ENCODE assay signal across 21 cellular contexts in the genomic region with DNA sequence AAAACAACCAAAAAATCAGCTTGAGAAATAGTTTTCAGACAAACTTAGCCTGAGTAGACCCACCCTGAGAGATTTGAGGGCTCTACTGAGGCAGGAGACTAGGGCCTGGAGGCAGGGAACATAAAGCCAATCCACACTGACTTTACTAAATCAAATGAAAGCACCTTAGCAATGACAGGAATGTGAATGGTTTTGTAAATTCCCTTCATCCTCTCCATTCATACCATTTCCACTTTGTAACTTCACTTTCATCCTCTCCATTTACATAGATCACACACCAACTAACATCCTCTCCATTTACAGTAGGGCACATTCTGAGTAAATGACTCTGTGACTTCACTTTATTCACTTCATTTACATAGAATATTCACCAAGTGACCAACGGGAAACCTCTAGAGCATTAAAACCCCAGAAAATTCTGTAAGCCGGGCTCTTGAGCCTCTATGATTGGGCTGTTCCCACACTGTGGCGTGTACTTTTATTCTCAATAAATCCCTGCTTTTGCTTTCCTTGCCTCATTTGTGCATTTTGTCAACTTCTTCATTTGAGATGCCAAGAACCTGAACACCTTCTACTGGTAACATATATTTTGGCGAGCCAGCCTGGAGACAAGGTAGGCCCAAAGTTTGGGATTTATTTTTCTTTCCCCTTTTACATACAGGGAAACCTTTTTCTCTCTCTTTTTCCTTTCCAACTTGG.
DNase-seq lines count a peak whose midpoint lies in the region; ATAC-seq and TF ChIP-seq lines count a peak whose summit lies in the region.
"Had no signal": no experiment of that assay in that cellular context is flagged by ENCODE, and none has a peak within 500 bp of the region (broad histone marks: within the 10 kb centered on the region; RNA-seq: fewer than 3 reads in every experiment).

No MANE protein-coding gene starts in this region.

- peak overlapping the region; percentile 37 for H3K27ac ChIP-seq in iPS DF 6.9 (ENCODE audit: low read length)
- H3K27ac ChIP-seq: KMS-11, prostate gland, thyroid gland had no signal

- no peaks in the 10 kb centered on the region for H3K9me3 ChIP-seq in adipocyte (ENCODE audit: control insufficient read depth, low read length)
- no peaks in the 10 kb centered on the region for H3K9me3 ChIP-seq in iPS DF 6.9 (ENCODE audit: control insufficient read depth, insufficient read depth, low read length)
- H3K9me3 ChIP-seq: prostate gland, spleen, thyroid gland had no signal

- DNase-seq in EH (ENCODE audit: low read depth): peak; percentile 35
- DNase-seq in adipocyte (ENCODE audit: low read depth): peak; percentile 24
- DNase-seq in iPS DF 6.9 (ENCODE audit: low read depth, low spot score): peak; percentile 66
- DNase-seq in osteocyte (ENCODE audit: extremely low spot score, unreplicated experiment): no peak
- DNase-seq in COLO829 (ENCODE audit: low spot score): no peak
- DNase-seq in stimulated activated CD4-positive, alpha-beta T cell treated with anti-CD3 and anti-CD28 coated beads, Interleukin-1b, Interleukin-23, amount 100 ng/mL, for 48 hours: no peak
- DNase-seq in activated CD4-positive, alpha-beta T cell treated with anti-CD3 and anti-CD28 coated beads, Interleukin-2, amount 10 ng/mL, durations not matched to agents 24 days and 14 days: no peak
- DNase-seq: activated CD4-positive, alpha-beta T cell treated with anti-CD3 and anti-CD28 coated beads for 36 hours; activated effector memory CD4-positive, alpha-beta T cell treated with anti-CD3 and anti-CD28 coated beads, Interleukin-2, amount 50 U/mL, for 16 hours; central memory CD4-positive, alpha-beta T cell; mammary epithelial cell; NCI-H1048; NCI-H2029 treated with DMSO at 0.1 percent for 48 hours; NCI-H510A treated with DMSO at 0.1 percent for 48 hours; spleen had no signal

- H3K9ac ChIP-seq in adipocyte (ENCODE audit: low read length): peak overlapping the region; percentile 46
- H3K9ac ChIP-seq: KMS-11 had no signal

- no peaks in the 10 kb centered on the region for H3K9me3 Mint-ChIP-seq in osteocyte (ENCODE audit: unreplicated experiment)
- H3K9me3 Mint-ChIP-seq in activated CD4-positive, alpha-beta T cell treated with anti-CD3 and anti-CD28 coated beads, Interleukin-2, amount 10 ng/mL, durations not matched to agents 24 days and 14 days: no peaks in the 10 kb centered on the region
- H3K9me3 Mint-ChIP-seq: natural killer cell treated with Interleukin-12 subunit alpha and Interleukin-12 subunit beta and Interleukin-15 and Interleukin-18, amount 100 ng/mL, for 72 hours had no signal

- peaks cover 11% of the 10 kb centered on the region for H3K4me1 Mint-ChIP-seq in osteocyte (ENCODE audit: unreplicated experiment)
- no peaks in the 10 kb centered on the region for H3K4me1 Mint-ChIP-seq in activated CD4-positive, alpha-beta T cell treated with anti-CD3 and anti-CD28 coated beads, Interleukin-2, amount 10 ng/mL, durations not matched to agents 24 days and 14 days
- H3K4me1 Mint-ChIP-seq: activated CD4-positive, alpha-beta T cell treated with anti-CD3 and anti-CD28 coated beads for 36 hours had no signal

- no peaks in the 10 kb centered on the region for H3K36me3 Mint-ChIP-seq in osteocyte (ENCODE audit: unreplicated experiment)
- no peaks in the 10 kb centered on the region for H3K36me3 Mint-ChIP-seq in activated CD4-positive, alpha-beta T cell treated with anti-CD3 and anti-CD28 coated beads, Interleukin-2, amount 10 ng/mL, durations not matched to agents 24 days and 14 days (ENCODE audit: low read depth)
- H3K36me3 Mint-ChIP-seq: natural killer cell treated with Interleukin-12 subunit alpha and Interleukin-12 subunit beta and Interleukin-15 and Interleukin-18, amount 100 ng/mL, for 72 hours had no signal

- H3K27ac Mint-ChIP-seq in osteocyte (ENCODE audit: unreplicated experiment): peak overlapping the region; percentile 63
- H3K27ac Mint-ChIP-seq in activated CD4-positive, alpha-beta T cell treated with anti-CD3 and anti-CD28 coated beads, Interleukin-2, amount 10 ng/mL, durations not matched to agents 24 days and 14 days: no peak overlapping the region
- H3K27ac Mint-ChIP-seq: activated CD4-positive, alpha-beta T cell treated with anti-CD3 and anti-CD28 coated beads for 36 hours; natural killer cell treated with Interleukin-12 subunit alpha and Interleukin-12 subunit beta and Interleukin-15 and Interleukin-18, amount 100 ng/mL, for 72 hours had no signal

- H3K4me3 ChIP-seq in adipocyte (ENCODE audit: low read length) (peak overlapping the region; percentile 21), iPS DF 6.9 (ENCODE audit: low read length) (peak overlapping the region; percentile 36)
- H3K4me3 ChIP-seq: prostate gland, spleen, thyroid gland had no signal

- no CpG with 5 or more reads among the region's 4 CpGs for WGBS in iPS DF 6.9 (ENCODE audit: insufficient coverage, insufficient read length)

- H3K27me3 Mint-ChIP-seq in osteocyte (ENCODE audit: unreplicated experiment): no peaks in the 10 kb centered on the region
- H3K27me3 Mint-ChIP-seq in activated CD4-positive, alpha-beta T cell treated with anti-CD3 and anti-CD28 coated beads, Interleukin-2, amount 10 ng/mL, durations not matched to agents 24 days and 14 days: peaks cover 1% of the 10 kb centered on the region

- intact Hi-C loops in activated CD4-positive, alpha-beta T cell treated with anti-CD3 and anti-CD28 coated beads, Interleukin-2, amount 10 ng/mL, durations not matched to agents 24 days and 14 days (cut with micrococcal nuclease): no loop called here

- H3K36me3 ChIP-seq in adipocyte (ENCODE audit: control insufficient read depth, insufficient read depth, low read length, severe bottlenecking) (no peaks in the 10 kb centered on the region), iPS DF 6.9 (ENCODE audit: control insufficient read depth, insufficient read depth, low read length) (peaks cover 8% of the 10 kb centered on the region; the same call in 1 of the 2 replicates)
- H3K36me3 ChIP-seq: prostate gland, spleen, thyroid gland had no signal

- no peaks in the 10 kb centered on the region for H3K27me3 ChIP-seq in adipocyte (replicated peaks; ENCODE audit: control insufficient read depth, insufficient read depth, low read length)
- no peaks in the 10 kb centered on the region for H3K27me3 ChIP-seq in iPS DF 6.9 (ENCODE audit: control insufficient read depth, insufficient read depth, low read length)
- H3K27me3 ChIP-seq: spleen, thyroid gland had no signal

- H3K4me1 ChIP-seq in adipocyte (ENCODE audit: control insufficient read depth, insufficient read depth, low read length) (peaks cover 19% of the 10 kb centered on the region), iPS DF 6.9 (ENCODE audit: control insufficient read depth, insufficient read depth, low read length) (peaks cover 1% of the 10 kb centered on the region; the same call in 1 of the 2 replicates)
- H3K4me1 ChIP-seq: prostate gland, thyroid gland had no signal

- no peak overlapping the region for H3K4me3 Mint-ChIP-seq in osteocyte (ENCODE audit: unreplicated experiment)
- no peak overlapping the region for H3K4me3 Mint-ChIP-seq in activated CD4-positive, alpha-beta T cell treated with anti-CD3 and anti-CD28 coated beads, Interleukin-2, amount 10 ng/mL, durations not matched to agents 24 days and 14 days
- H3K4me3 Mint-ChIP-seq: activated CD4-positive, alpha-beta T cell treated with anti-CD3 and anti-CD28 coated beads for 36 hours; natural killer cell treated with Interleukin-12 subunit alpha and Interleukin-12 subunit beta and Interleukin-15 and Interleukin-18, amount 100 ng/mL, for 72 hours had no signal

- ATAC-seq in GM18909 (IDR thresholded peaks at IDR 0.05; ENCODE audit: poor library complexity, unreplicated experiment): no peak
- ATAC-seq: activated CD4-positive, alpha-beta T cell treated with anti-CD3 and anti-CD28 coated beads for 36 hours; HCT116; natural killer cell treated with Interleukin-12 subunit alpha and Interleukin-12 subunit beta and Interleukin-15 and Interleukin-18, amount 100 ng/mL, for 72 hours had no signal

- TF ChIP-seq CTCF in osteocyte (IDR thresholded peaks at IDR 0.05): no peak

Comparison
In these comparisons a context has a peak if more than half of its experiments do, and no peak if none do; other contexts are left out.
1. DNase-seq: peak in EH (single experiment), adipocyte (single experiment) and iPS DF 6.9 (single experiment); none in osteocyte (single experiment), COLO829 (single experiment), stimulated activated CD4-positive, alpha-beta T cell treated with anti-CD3 and anti-CD28 coated beads, Interleukin-1b, Interleukin-23, amount 100 ng/mL, for 48 hours (single experiment) and activated CD4-positive, alpha-beta T cell treated with anti-CD3 and anti-CD28 coated beads, Interleukin-2, amount 10 ng/mL, durations not matched to agents 24 days and 14 days (single experiment).